Comparison of ENCODE assay signal across 1 cellular context in genomic region chr5:155434681-155435080, GRCh38.
TF ChIP-seq lines count a peak whose summit lies in the region.

No MANE protein-coding gene starts in this region.

TF ChIP-seq in WTC11, 78 proteins besides CTCF, POLR2A, EP300 and RAD21 (continued from another document):
- TF ChIP-seq, protein P1, sequence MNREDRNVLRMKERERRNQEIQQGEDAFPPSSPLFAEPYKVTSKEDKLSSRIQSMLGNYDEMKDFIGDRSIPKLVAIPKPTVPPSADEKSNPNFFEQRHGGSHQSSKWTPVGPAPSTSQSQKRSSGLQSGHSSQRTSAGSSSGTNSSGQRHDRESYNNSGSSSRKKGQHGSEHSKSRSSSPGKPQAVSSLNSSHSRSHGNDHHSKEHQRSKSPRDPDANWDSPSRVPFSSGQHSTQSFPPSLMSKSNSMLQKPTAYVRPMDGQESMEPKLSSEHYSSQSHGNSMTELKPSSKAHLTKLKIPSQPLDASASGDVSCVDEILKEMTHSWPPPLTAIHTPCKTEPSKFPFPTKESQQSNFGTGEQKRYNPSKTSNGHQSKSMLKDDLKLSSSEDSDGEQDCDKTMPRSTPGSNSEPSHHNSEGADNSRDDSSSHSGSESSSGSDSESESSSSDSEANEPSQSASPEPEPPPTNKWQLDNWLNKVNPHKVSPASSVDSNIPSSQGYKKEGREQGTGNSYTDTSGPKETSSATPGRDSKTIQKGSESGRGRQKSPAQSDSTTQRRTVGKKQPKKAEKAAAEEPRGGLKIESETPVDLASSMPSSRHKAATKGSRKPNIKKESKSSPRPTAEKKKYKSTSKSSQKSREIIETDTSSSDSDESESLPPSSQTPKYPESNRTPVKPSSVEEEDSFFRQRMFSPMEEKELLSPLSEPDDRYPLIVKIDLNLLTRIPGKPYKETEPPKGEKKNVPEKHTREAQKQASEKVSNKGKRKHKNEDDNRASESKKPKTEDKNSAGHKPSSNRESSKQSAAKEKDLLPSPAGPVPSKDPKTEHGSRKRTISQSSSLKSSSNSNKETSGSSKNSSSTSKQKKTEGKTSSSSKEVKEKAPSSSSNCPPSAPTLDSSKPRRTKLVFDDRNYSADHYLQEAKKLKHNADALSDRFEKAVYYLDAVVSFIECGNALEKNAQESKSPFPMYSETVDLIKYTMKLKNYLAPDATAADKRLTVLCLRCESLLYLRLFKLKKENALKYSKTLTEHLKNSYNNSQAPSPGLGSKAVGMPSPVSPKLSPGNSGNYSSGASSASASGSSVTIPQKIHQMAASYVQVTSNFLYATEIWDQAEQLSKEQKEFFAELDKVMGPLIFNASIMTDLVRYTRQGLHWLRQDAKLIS (CRISPR knock-in tag; IDR thresholded peaks at IDR 0.05; ENCODE audit: borderline replicate concordance) = no peak
- TF ChIP-seq ZSCAN18 (CRISPR knock-in tag; IDR thresholded peaks at IDR 0.05) = no peak
- no peak for TF ChIP-seq CREM (CRISPR knock-in tag; IDR thresholded peaks at IDR 0.05)
- TF ChIP-seq TCF7 (CRISPR knock-in tag; IDR thresholded peaks at IDR 0.05; ENCODE audit: low read depth) = no peak
- TF ChIP-seq, protein P2, sequence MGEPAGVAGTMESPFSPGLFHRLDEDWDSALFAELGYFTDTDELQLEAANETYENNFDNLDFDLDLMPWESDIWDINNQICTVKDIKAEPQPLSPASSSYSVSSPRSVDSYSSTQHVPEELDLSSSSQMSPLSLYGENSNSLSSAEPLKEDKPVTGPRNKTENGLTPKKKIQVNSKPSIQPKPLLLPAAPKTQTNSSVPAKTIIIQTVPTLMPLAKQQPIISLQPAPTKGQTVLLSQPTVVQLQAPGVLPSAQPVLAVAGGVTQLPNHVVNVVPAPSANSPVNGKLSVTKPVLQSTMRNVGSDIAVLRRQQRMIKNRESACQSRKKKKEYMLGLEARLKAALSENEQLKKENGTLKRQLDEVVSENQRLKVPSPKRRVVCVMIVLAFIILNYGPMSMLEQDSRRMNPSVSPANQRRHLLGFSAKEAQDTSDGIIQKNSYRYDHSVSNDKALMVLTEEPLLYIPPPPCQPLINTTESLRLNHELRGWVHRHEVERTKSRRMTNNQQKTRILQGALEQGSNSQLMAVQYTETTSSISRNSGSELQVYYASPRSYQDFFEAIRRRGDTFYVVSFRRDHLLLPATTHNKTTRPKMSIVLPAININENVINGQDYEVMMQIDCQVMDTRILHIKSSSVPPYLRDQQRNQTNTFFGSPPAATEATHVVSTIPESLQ (CRISPR knock-in tag; IDR thresholded peaks at IDR 0.05) = no peak
- no peak for TF ChIP-seq FOXK1 (CRISPR knock-in tag; IDR thresholded peaks at IDR 0.05)
- TF ChIP-seq ZBTB21 (CRISPR knock-in tag; IDR thresholded peaks at IDR 0.05; ENCODE audit: borderline replicate concordance) = no peak
- no peak for TF ChIP-seq TP53 (CRISPR knock-in tag; IDR thresholded peaks at IDR 0.05)
